24 cellular contexts compared by ENCODE assay signal in genomic region chr12:9211687-9212086, GRCh38. TPM values are rescaled to one million over a fixed set of nuclear protein-coding genes. Genes with fewer than 3 reads are reported as not detected.
"Had no signal": no experiment of that assay in that cellular context is flagged by ENCODE, and none has a peak within 500 bp of the region (broad histone marks: within the 10 kb centered on the region; RNA-seq: fewer than 3 reads in every experiment).

No MANE protein-coding gene starts in this region.

- DNase-seq: stimulated activated CD4-positive, alpha-beta T cell treated with anti-CD3 and anti-CD28 coated beads, Interleukin-2, amount 100 ng/mL, for 48 hours; stimulated activated CD4-positive, alpha-beta T cell treated with anti-CD3 and anti-CD28 coated beads, Interleukin-4, amount 100 ng/mL, for 1 hour; stimulated activated CD4-positive, alpha-beta T cell treated with anti-CD3 and anti-CD28 coated beads, Interleukin-4, amount 100 ng/mL, for 24 hours; stimulated activated CD4-positive, alpha-beta T cell treated with anti-CD3 and anti-CD28 coated beads, Interleukin-4, amount 100 ng/mL, for 4 hours; stimulated activated CD8-positive, alpha-beta memory T cell treated with anti-CD3 and anti-CD28 coated beads, Interleukin-4, amount 100 ng/mL, for 48 hours; stimulated activated naive B cell treated with anti-CD40 and anti-IgM and Interleukin-4, amounts not matched to agents 10 μg/mL and 1 μg/mL and 100 μg/mL, for 72 hours; stimulated activated naive CD4-positive, alpha-beta T cell; stimulated activated naive CD4-positive, alpha-beta T cell treated with Interleukin-2 at 50 U/mL for 16 hours; stimulated activated naive CD8-positive, alpha-beta T cell treated with anti-CD3 and anti-CD28 coated beads, Interleukin-15, amount 100 ng/mL, for 72 hours; stimulated activated naive CD8-positive, alpha-beta T cell treated with anti-CD3 and anti-CD28 coated beads, Interleukin-15, Interleukin-2, amounts not matched to agents 100 U/mL and 50 U/mL, for 24 hours; stomach; substantia nigra; testis; thyroid gland; tibial artery; transverse colon; trophoblast cell; upper lobe of left lung; upper lobe of right lung; uterus had no signal

- ATAC-seq: stimulated activated effector memory CD8-positive, alpha-beta T cell treated with anti-CD3 and anti-CD28 coated beads, Interleukin-12 subunit alpha, Interleukin-12 subunit beta, amount 100 ng/mL, for 72 hours; stimulated activated memory B cell treated with anti-CD40 and anti-IgM and Interleukin-4, amounts not matched to agents 10 μg/mL and 1 μg/mL and 100 μg/mL, for 72 hours; stimulated activated naive B cell treated with anti-CD40 and anti-IgM and Interleukin-4, amounts not matched to agents 10 μg/mL and 1 μg/mL and 100 μg/mL, for 72 hours; stimulated activated naive CD8-positive, alpha-beta T cell treated with anti-CD3 and anti-CD28 coated beads, Interleukin-15, amount 100 ng/mL, for 72 hours; stimulated activated naive CD8-positive, alpha-beta T cell treated with anti-CD3 and anti-CD28 coated beads, Interleukin-15, Interleukin-2, amounts not matched to agents 100 U/mL and 50 U/mL, for 24 hours; upper lobe of right lung had no signal

RNA-seq across cellular contexts. Expression of gene PZP, which starts 3.5 kb away (rescaled TPM):
- total RNA-seq: stomach, thoracic aorta, thyroid gland, transverse colon, vagina had no signal
